Comparison of ENCODE assay signal across 11 cellular contexts in genomic region chr14:78403278-78403815, GRCh38.
DNase-seq lines count a peak whose midpoint lies in the region; ATAC-seq and TF ChIP-seq lines count a peak whose summit lies in the region.
"Had no signal": no experiment of that assay in that cellular context is flagged by ENCODE, and none has a peak within 500 bp of the region (broad histone marks: within the 10 kb centered on the region; RNA-seq: fewer than 3 reads in every experiment).

No MANE protein-coding gene starts in this region.

- H2BK120ac ChIP-seq in mesenchymal stem cell (ENCODE audit: low read depth, low read length): no peak overlapping the region

- no peaks in the 10 kb centered on the region for H3K36me3 ChIP-seq in mesenchymal stem cell (ENCODE audit: control insufficient read depth in 1 of 2, insufficient read depth in 2 of 2, low read depth in 1 of 2, low read length in 2 of 2)
- H3K36me3 ChIP-seq in testis (ENCODE audit: low read depth, missing control alignments): no peaks in the 10 kb centered on the region

- H3K4me3 ChIP-seq in NB4 (ENCODE audit: low read depth, low read length) (no peak overlapping the region), mesenchymal stem cell (ENCODE audit: insufficient read depth in 1 of 2, low read depth in 1 of 2, low read length in 2 of 2) (no peak overlapping the region), testis (no peak overlapping the region)

- DNase-seq in HCEC 1CT (peak; percentile 85), NB4 (ENCODE audit: low read depth) (peak; percentile 2), mesenchymal stem cell (no peak), GF-D8 (lab: John Stamatoyannopoulos, UW) (no peak), NCI-H748 (lab: John Stamatoyannopoulos, UW; ENCODE audit: unreplicated experiment) (no peak), midbrain (lab: John Stamatoyannopoulos, UW) (no peak), testis (no peak)
- DNase-seq: activated CD4-positive, alpha-beta T cell treated with anti-CD3 and anti-CD28 coated beads for 1 hour; effector memory CD8-positive, alpha-beta T cell; NCI-H1417 treated with DMSO at 0.1 percent for 48 hours had no signal

- no peak overlapping the region for H2BK5ac ChIP-seq in mesenchymal stem cell (ENCODE audit: low read depth, low read length, poor library complexity, severe bottlenecking)

- no peak overlapping the region for H2BK15ac ChIP-seq in mesenchymal stem cell (ENCODE audit: low read depth, poor library complexity, severe bottlenecking)

- H3K27me3 ChIP-seq in mesenchymal stem cell (ENCODE audit: control insufficient read depth in 1 of 2, insufficient read depth in 1 of 2, low read length in 2 of 2) (no peaks in the 10 kb centered on the region), testis (no peaks in the 10 kb centered on the region)

- WGBS in mesenchymal stem cell: 48% methylated on average over 8 of the region's 8 CpGs
- 33 to 46% methylated on average over 8 of the region's 8 CpGs for WGBS in testis, 2 donors

- no peak overlapping the region for H4K91ac ChIP-seq in mesenchymal stem cell (ENCODE audit: low read length)

- H3K4me2 ChIP-seq in mesenchymal stem cell (ENCODE audit: low read length, poor library complexity, severe bottlenecking): peak overlapping the region; percentile 17

- H3K79me1 ChIP-seq in mesenchymal stem cell (replicated peaks; ENCODE audit: low read length, poor library complexity, severe bottlenecking): no peaks in the 10 kb centered on the region

- H3K27ac ChIP-seq in mesenchymal stem cell (ENCODE audit: low read length, poor library complexity, severe bottlenecking): no peak overlapping the region
- H3K27ac ChIP-seq in testis: no peak overlapping the region

- no peaks in the 10 kb centered on the region for H3K9me3 ChIP-seq in mesenchymal stem cell (ENCODE audit: control insufficient read depth, low read length)
- no peaks in the 10 kb centered on the region for H3K9me3 ChIP-seq in testis

- intact Hi-C loops in testis (cut with DNase I; ENCODE audit: low total_unique reads): no loop called here

- H3K4me1 ChIP-seq in mesenchymal stem cell (ENCODE audit: control insufficient read depth, insufficient read depth, low read depth, low read length) (peaks cover 2% of the 10 kb centered on the region), testis (no peaks in the 10 kb centered on the region)

- H4K8ac ChIP-seq in mesenchymal stem cell (ENCODE audit: low read length): no peak overlapping the region

- ATAC-seq in GM18519 (IDR thresholded peaks at IDR 0.05; ENCODE audit: low FRiP score, unreplicated experiment): peak; percentile 80
- ATAC-seq: effector memory CD8-positive, alpha-beta T cell had no signal

- no peak overlapping the region for H2BK12ac ChIP-seq in mesenchymal stem cell (ENCODE audit: low read length in 2 of 2)

- H2AFZ ChIP-seq in mesenchymal stem cell (ENCODE audit: low read depth, low read length): no peak overlapping the region

- H3K18ac ChIP-seq in mesenchymal stem cell (ENCODE audit: low read depth in 1 of 2, low read length in 2 of 2): no peak overlapping the region

- no peak overlapping the region for H3K23ac ChIP-seq in mesenchymal stem cell (ENCODE audit: low read length in 2 of 2)

- TF ChIP-seq CTCF in NB4 (IDR thresholded peaks at IDR 0.05; ENCODE audit: low read depth, low read length) (no peak), testis (IDR thresholded peaks at IDR 0.05) (no peak)

- TF ChIP-seq POLR2A in NB4 (IDR thresholded peaks at IDR 0.05; ENCODE audit: extremely low read depth, insufficient read length): no peak
- no peak for TF ChIP-seq POLR2A in testis (IDR thresholded peaks at IDR 0.05)

- no peak overlapping the region for H3K4ac ChIP-seq in mesenchymal stem cell (ENCODE audit: low read depth in 1 of 2, low read length in 2 of 2)

- no peak overlapping the region for H2AK5ac ChIP-seq in mesenchymal stem cell (ENCODE audit: low read length, severe bottlenecking)

- peak overlapping the region; percentile 21 for H3K9ac ChIP-seq in mesenchymal stem cell (ENCODE audit: low read length)

- H3K14ac ChIP-seq in mesenchymal stem cell (ENCODE audit: low read length in 2 of 2): no peak overlapping the region

Comparison
In these comparisons a context has a peak if more than half of its experiments do, and no peak if none do; other contexts are left out.
1. DNase-seq: peak in HCEC 1CT (single experiment) and NB4 (single experiment); none in mesenchymal stem cell (single experiment), GF-D8 (single experiment), NCI-H748 (single experiment), midbrain (single experiment) and testis (single experiment).